24 cellular contexts compared by ENCODE assay signal in genomic region chr9:135413461-135413860, GRCh38.
DNase-seq lines count a peak whose midpoint lies in the region; ATAC-seq and TF ChIP-seq lines count a peak whose summit lies in the region.
"Had no signal": no experiment of that assay in that cellular context is flagged by ENCODE, and none has a peak within 500 bp of the region (broad histone marks: within the 10 kb centered on the region; RNA-seq: fewer than 3 reads in every experiment).

No MANE protein-coding gene starts in this region.

- WGBS in upper lobe of left lung, 2 donors, result 87% methylated on average over 16 of the region's 18 CpGs; no CpG with 5 or more reads in 1 of the 2 donors
- 67% methylated on average over 4 of the region's 18 CpGs for WGBS in esophagus muscularis mucosa

- no peak overlapping the region for H3K27ac Mint-ChIP-seq in CD14-positive monocyte
- H3K27ac Mint-ChIP-seq: CD4-positive, alpha-beta memory T cell; IgD-negative memory B cell had no signal

- no peaks in the 10 kb centered on the region for H3K36me3 Mint-ChIP-seq in CD14-positive monocyte
- H3K36me3 Mint-ChIP-seq: CD4-positive, alpha-beta memory T cell; IgD-negative memory B cell had no signal

- no peak overlapping the region for H3K27ac ChIP-seq in RWPE2 (ENCODE audit: poor library complexity, severe bottlenecking)
- H3K27ac ChIP-seq in upper lobe of left lung, result no peak overlapping the region
- H3K27ac ChIP-seq in esophagus muscularis mucosa (replicated peaks in 1 of 4), result no peak overlapping the region
- no peak overlapping the region for H3K27ac ChIP-seq in dorsolateral prefrontal cortex
- H3K27ac ChIP-seq: A549; BLaER1 treated with 17β-estradiol and CSF1 and Interleukin-3, amounts not matched to agents 10 nM and 100 nM; HL-60; KMS-11 had no signal

- no peak for ATAC-seq in Right ventricle myocardium inferior
- ATAC-seq in RWPE2 (ENCODE audit: low read depth), result no peak
- ATAC-seq in upper lobe of left lung (ENCODE audit: low FRiP score in 2 of 2), result no peak
- ATAC-seq: A549, Panc1 had no signal

- no peak for TF ChIP-seq POLR2A in upper lobe of left lung (IDR thresholded peaks at IDR 0.05)
- no peak for TF ChIP-seq POLR2A in esophagus muscularis mucosa (IDR thresholded peaks at IDR 0.05; ENCODE audit: low read depth)

- no peak overlapping the region for H3K4me3 ChIP-seq in RWPE2 (ENCODE audit: severe bottlenecking)
- H3K4me3 ChIP-seq in upper lobe of left lung, result no peak overlapping the region
- no peak overlapping the region for H3K4me3 ChIP-seq in esophagus muscularis mucosa
- no peak overlapping the region for H3K4me3 ChIP-seq in dorsolateral prefrontal cortex
- H3K4me3 ChIP-seq: A549; BLaER1 treated with 17β-estradiol and CSF1 and Interleukin-3, amounts not matched to agents 10 nM and 100 nM had no signal

- H3K36me3 ChIP-seq in RWPE2 (ENCODE audit: low read depth), result no peaks in the 10 kb centered on the region
- H3K36me3 ChIP-seq in upper lobe of left lung, result no peaks in the 10 kb centered on the region
- no peaks in the 10 kb centered on the region for H3K36me3 ChIP-seq in esophagus muscularis mucosa
- H3K36me3 ChIP-seq: BLaER1 treated with 17β-estradiol and CSF1 and Interleukin-3, amounts not matched to agents 10 nM and 100 nM had no signal

- H3K27me3 Mint-ChIP-seq in CD14-positive monocyte (ENCODE audit: low read depth in 3 of 3), result peaks cover 15 to 60% (median 15%) of the 10 kb centered on the region in 3 donors

- no peak overlapping the region for H3K4me3 Mint-ChIP-seq in CD14-positive monocyte
- H3K4me3 Mint-ChIP-seq: CD4-positive, alpha-beta memory T cell; IgD-negative memory B cell had no signal

- DNase-seq in cardiac septum (ENCODE audit: low spot score), result peak; percentile 66
- DNase-seq in Right ventricle myocardium inferior (ENCODE audit: missing footprints), result no peak
- DNase-seq in RWPE2 (ENCODE audit: low spot score), result peak; percentile 50
- DNase-seq in iPS-NIHi11 (ENCODE audit: low spot score), result peak; percentile 6
- peak; percentile 19 to 69 for DNase-seq in upper lobe of left lung
- no peak for DNase-seq in esophagus muscularis mucosa (ENCODE audit: extremely low spot score)
- no peak for DNase-seq in dorsolateral prefrontal cortex
- DNase-seq in CD14-positive monocyte (ENCODE audit: low spot score), result no peak
- DNase-seq: AML-193; CD4-positive, alpha-beta memory T cell; COR-L47; DMS79 treated with DMSO at 0.1 percent for 48 hours; GF-D8; MM.1S; NCI-H2029 treated with DMSO at 0.1 percent for 48 hours; NCI-H446 treated with DMSO at 0.1 percent for 48 hours; NCI-H526 treated with DMSO at 0.1 percent for 48 hours had no signal

- H3K4me1 ChIP-seq in RWPE2 (ENCODE audit: insufficient read depth, poor library complexity, severe bottlenecking), result no peaks in the 10 kb centered on the region
- H3K4me1 ChIP-seq in upper lobe of left lung, result peaks cover 0 to 9% (median 0%) of the 10 kb centered on the region in 4 donors
- H3K4me1 ChIP-seq in esophagus muscularis mucosa, result peaks cover 0 to 9% (median 6%) of the 10 kb centered on the region in 4 donors
- H3K4me1 ChIP-seq: A549 had no signal

- H3K4me1 Mint-ChIP-seq in CD14-positive monocyte, result peaks cover 7% of the 10 kb centered on the region
- H3K4me1 Mint-ChIP-seq: CD4-positive, alpha-beta memory T cell; IgD-negative memory B cell had no signal

- TF ChIP-seq EP300 in upper lobe of left lung (IDR thresholded peaks at IDR 0.05), result no peak
- no peak for TF ChIP-seq EP300 in esophagus muscularis mucosa (IDR thresholded peaks at IDR 0.05)

- H3K9me3 Mint-ChIP-seq in CD14-positive monocyte, result no peaks in the 10 kb centered on the region
- H3K9me3 Mint-ChIP-seq: IgD-negative memory B cell had no signal

- TF ChIP-seq CTCF in RWPE2 (IDR thresholded peaks at IDR 0.05; ENCODE audit: poor library complexity, severe bottlenecking) (no peak), upper lobe of left lung (IDR thresholded peaks at IDR 0.05) (no peak), esophagus muscularis mucosa (IDR thresholded peaks at IDR 0.05) (no peak), dorsolateral prefrontal cortex (IDR thresholded peaks at IDR 0.05 in 54 of 56, conservative IDR thresholded peaks at IDR 0.05 in 2 of 56; ENCODE audit: low read depth in 1 of 56, partially characterized antibody in 56 of 56) (no peak), CD14-positive monocyte (IDR thresholded peaks at IDR 0.05) (no peak)

- H3K9me3 ChIP-seq in RWPE2 (ENCODE audit: severe bottlenecking), result no peaks in the 10 kb centered on the region
- no peaks in the 10 kb centered on the region for H3K9me3 ChIP-seq in upper lobe of left lung
- H3K9me3 ChIP-seq in esophagus muscularis mucosa, result no peaks in the 10 kb centered on the region
- H3K9me3 ChIP-seq: A549; BLaER1 treated with 17β-estradiol and CSF1 and Interleukin-3, amounts not matched to agents 10 nM and 100 nM; SK-N-SH had no signal

- intact Hi-C loops in cardiac septum (cut with DNase I) (loop anchor here (2.0 to 5.0 kb wide), 2 partner anchors 71 to 635 kb away; no protein-coding TSS in a partner anchor), Right ventricle myocardium inferior (cut with DNase I) (loop anchor here (5.0 kb wide), 1 partner anchor 716 kb away; no protein-coding TSS in a partner anchor), esophagus muscularis mucosa (cut with DNase I) (no loop called here), dorsolateral prefrontal cortex (cut with DNase I) (loop anchor here (2.0 to 10.0 kb wide), 2 partner anchors 327 to 719 kb away; partner anchors contain the start of gene OLFM1 (in 1 of the 2)), CD14-positive monocyte (cut with micrococcal nuclease) (loop anchor here (5.0 kb wide), 2 partner anchors 711 to 716 kb away; no protein-coding TSS in a partner anchor)

- no peaks in the 10 kb centered on the region for H3K27me3 ChIP-seq in RWPE2 (ENCODE audit: insufficient read depth, poor library complexity, severe bottlenecking)
- no peaks in the 10 kb centered on the region for H3K27me3 ChIP-seq in upper lobe of left lung
- H3K27me3 ChIP-seq in esophagus muscularis mucosa, result peaks cover 0 to 71% (median 0%) of the 10 kb centered on the region in 4 donors
- peaks cover 0 to 4% (median 0%) of the 10 kb centered on the region in 45 donors for H3K27me3 ChIP-seq in dorsolateral prefrontal cortex

Comparison
In these comparisons a context has a peak if more than half of its experiments do, and no peak if none do; other contexts are left out.
1. DNase-seq: peak in cardiac septum (single experiment), RWPE2 (single experiment), iPS-NIHi11 (single experiment) and upper lobe of left lung (2 of 2); none in Right ventricle myocardium inferior (single experiment), esophagus muscularis mucosa (single experiment), dorsolateral prefrontal cortex (0 of 10) and CD14-positive monocyte (single experiment).